In the genomic region with DNA sequence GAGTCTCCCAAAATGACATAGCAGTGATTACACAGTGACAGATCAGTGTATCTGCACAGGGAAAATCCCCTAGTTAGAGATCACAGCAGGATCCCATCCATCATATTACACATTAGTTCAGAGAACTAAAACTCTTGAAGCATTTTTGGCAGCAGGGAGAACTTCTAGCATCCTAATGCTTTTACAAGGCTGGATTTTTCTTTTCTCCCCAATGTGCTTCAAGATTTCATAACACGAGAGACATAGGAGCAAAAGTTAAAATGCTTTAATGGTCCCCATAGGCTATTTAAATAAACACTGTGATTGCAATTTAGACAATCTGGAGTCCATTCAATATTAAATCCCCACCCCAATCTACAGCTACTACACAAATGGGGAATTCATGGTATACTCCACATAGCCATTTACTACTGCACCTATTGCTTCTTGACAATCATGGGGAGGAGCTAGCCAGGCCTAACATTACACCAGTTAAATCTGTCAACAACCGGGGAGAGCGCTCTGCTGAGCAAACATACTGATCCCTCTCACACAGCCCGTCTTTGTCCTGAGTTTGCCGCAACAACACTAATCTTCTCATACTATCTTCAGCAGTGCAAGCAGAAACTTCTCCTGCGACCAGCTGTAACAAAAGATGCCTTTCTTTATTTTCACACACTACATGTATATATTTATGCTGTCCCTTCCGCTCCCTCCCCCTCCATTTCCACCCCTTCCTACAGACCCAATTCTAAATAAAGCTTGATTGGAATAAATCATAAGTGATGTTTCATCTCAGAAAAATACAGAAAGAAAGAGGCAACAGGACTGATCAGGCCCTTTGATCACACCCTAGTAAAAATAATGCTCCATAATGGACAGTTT, we compare ENCODE assay signal across 1 cellular context.
TF ChIP-seq lines count a peak whose summit lies in the region.

No MANE protein-coding gene starts in this region.

TF ChIP-seq in IMR-90, 13 proteins besides CTCF, POLR2A, EP300 and RAD21 (continued from another document):
- TF ChIP-seq, protein P1, sequence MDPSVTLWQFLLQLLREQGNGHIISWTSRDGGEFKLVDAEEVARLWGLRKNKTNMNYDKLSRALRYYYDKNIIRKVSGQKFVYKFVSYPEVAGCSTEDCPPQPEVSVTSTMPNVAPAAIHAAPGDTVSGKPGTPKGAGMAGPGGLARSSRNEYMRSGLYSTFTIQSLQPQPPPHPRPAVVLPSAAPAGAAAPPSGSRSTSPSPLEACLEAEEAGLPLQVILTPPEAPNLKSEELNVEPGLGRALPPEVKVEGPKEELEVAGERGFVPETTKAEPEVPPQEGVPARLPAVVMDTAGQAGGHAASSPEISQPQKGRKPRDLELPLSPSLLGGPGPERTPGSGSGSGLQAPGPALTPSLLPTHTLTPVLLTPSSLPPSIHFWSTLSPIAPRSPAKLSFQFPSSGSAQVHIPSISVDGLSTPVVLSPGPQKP (IDR thresholded peaks at IDR 0.05; ENCODE audit: borderline replicate concordance, low read depth, low read length): no peak
